In genomic region chr6:100267002-100267401, GRCh38 we compare ENCODE assay signal across 33 cellular contexts.
"Had no signal": no experiment of that assay in that cellular context is flagged by ENCODE, and none has a peak within 500 bp of the region (broad histone marks: within the 10 kb centered on the region; RNA-seq: fewer than 3 reads in every experiment).

No MANE protein-coding gene starts in this region.

- H3K9ac ChIP-seq: parathyroid adenoma had no signal

- H3K4me2 ChIP-seq: smooth muscle cell had no signal

- H3K9me3 ChIP-seq: body of pancreas, esophagus muscularis mucosa, gastroesophageal sphincter, right atrium auricular region, thyroid gland, upper lobe of left lung had no signal

- H3K36me3 ChIP-seq: esophagus muscularis mucosa, gastroesophageal sphincter, right atrium auricular region, thyroid gland, upper lobe of left lung, WERI-Rb-1 had no signal

- H3K79me2 ChIP-seq: parathyroid adenoma had no signal

- H3K27me3 ChIP-seq: body of pancreas, esophagus muscularis mucosa, gastroesophageal sphincter, right atrium auricular region, thyroid gland, upper lobe of left lung had no signal

- H3K4me3 ChIP-seq: body of pancreas, esophagus muscularis mucosa, gastroesophageal sphincter, right atrium auricular region, smooth muscle cell, thyroid gland, upper lobe of left lung had no signal

- FAIRE-seq: colon, kidney, TTC549 had no signal

- DNase-seq: activated CD4-positive, alpha-beta T cell treated with anti-CD3 and anti-CD28 coated beads for 48 hours; activated CD4-positive, alpha-beta T cell treated with anti-CD3 and anti-CD28 coated beads, Interleukin-2, amount 50 U/mL, for 48 hours; activated CD8-positive, alpha-beta memory T cell treated with anti-CD3 and anti-CD28 coated beads for 24 hours; activated CD8-positive, alpha-beta memory T cell treated with anti-CD3 and anti-CD28 coated beads, Interleukin-2, amount 50 U/mL, for 4 hours; activated gamma-delta T cell; activated naive CD4-positive, alpha-beta T cell treated with anti-CD3 and anti-CD28 coated beads, Interleukin-2, amount 50 U/mL, for 16 hours; activated T-cell treated with anti-CD3 and anti-CD28 coated beads, Interleukin-2, amount 50 U/mL, for 24 hours; amniotic stem cell; body of pancreas; dermis blood vessel endothelial cell; effector CD4-positive, alpha-beta T cell; hippocampal formation; kidney; left colon; mammary epithelial cell; nephron progenitor cell; stimulated activated CD4-positive, alpha-beta T cell treated with anti-CD3 and anti-CD28 coated beads, Interleukin-1b, Interleukin-23, amount 100 ng/mL, for 48 hours; stimulated activated CD4-positive, alpha-beta T cell treated with anti-CD3 and anti-CD28 coated beads, Interleukin-4, amount 100 ng/mL, for 4 hours; stimulated activated CD8-positive, alpha-beta memory T cell treated with anti-CD3 and anti-CD28 coated beads, Interleukin-4, amount 100 ng/mL, for 48 hours; stimulated activated naive CD8-positive, alpha-beta T cell treated with anti-CD3 and anti-CD28 coated beads, Interleukin-15, amount 100 ng/mL, for 72 hours; T-helper 9 cell; thyroid gland; upper lobe of left lung; WERI-Rb-1 had no signal

- ATAC-seq: activated CD4-positive, CD25-positive, alpha-beta regulatory T cell treated with anti-CD3 and anti-CD28 coated beads, Interleukin-2, amount 50 U/mL, for 24 hours; body of pancreas; gastroesophageal sphincter; left colon; stimulated activated memory B cell treated with anti-CD40 and anti-IgM and Interleukin-4, amounts not matched to agents 10 μg/mL and 1 μg/mL and 100 μg/mL, for 72 hours; stimulated activated naive CD8-positive, alpha-beta T cell treated with anti-CD3 and anti-CD28 coated beads, Interleukin-15, amount 100 ng/mL, for 72 hours had no signal

- H2AFZ ChIP-seq: parathyroid adenoma had no signal

- H3K27ac ChIP-seq: body of pancreas, esophagus muscularis mucosa, gastroesophageal sphincter, parathyroid adenoma, right atrium auricular region, thyroid gland, upper lobe of left lung, WERI-Rb-1 had no signal

- H3K4me1 ChIP-seq: body of pancreas, esophagus muscularis mucosa, gastroesophageal sphincter, parathyroid adenoma, right atrium auricular region, thyroid gland, upper lobe of left lung had no signal
